In genomic region chr2:86753606-86754005, GRCh38 we compare ENCODE assay signal across 12 cellular contexts. TPM values are rescaled to one million over a fixed set of nuclear protein-coding genes. Genes with fewer than 3 reads are reported as not detected.
"Had no signal": no experiment of that assay in that cellular context is flagged by ENCODE, and none has a peak within 500 bp of the region (broad histone marks: within the 10 kb centered on the region; RNA-seq: fewer than 3 reads in every experiment).

No MANE protein-coding gene starts in this region.

- ATAC-seq: natural killer cell, psoas muscle had no signal

- H3K4me1 ChIP-seq: right lobe of liver, testis had no signal

- H3K9me3 ChIP-seq: right lobe of liver, testis, vagina had no signal

- H3K27ac ChIP-seq: psoas muscle, right lobe of liver, testis, vagina had no signal

- H3K27me3 ChIP-seq: right lobe of liver, testis, vagina had no signal

- H3K4me3 ChIP-seq: psoas muscle, right lobe of liver, testis, vagina had no signal

- DNase-seq: activated CD4-positive, alpha-beta memory T cell treated with anti-CD3 and anti-CD28 coated beads, Interleukin-2, amount 10 ng/mL, durations not matched to agents 7 days and 5 days; activated CD4-positive, alpha-beta T cell treated with anti-CD3 and anti-CD28 coated beads for 1 hour; activated naive CD4-positive, alpha-beta T cell treated with Interleukin-2 at 50 U/mL for 16 hours; mammary epithelial cell; natural killer cell; psoas muscle; right lobe of liver; stimulated activated CD4-positive, alpha-beta T cell treated with anti-CD3 and anti-CD28 coated beads, Interleukin-2, amount 100 ng/mL, for 24 hours; stimulated activated naive CD4-positive, alpha-beta T cell treated with Interleukin-2 at 50 U/mL for 16 hours; testis had no signal

RNA-seq across cellular contexts. Expression of gene CD8A, which starts 37.1 kb away (rescaled TPM):
- total RNA-seq: fibroblast of villous mesenchyme had no signal
